ENCODE assay signal across 19 cellular contexts in genomic region chr2:43520919-43521318, GRCh38.
A peak's percentile ranks its signal among the peaks of the same experiment; 100 is the strongest.
DNase-seq lines count a peak whose midpoint lies in the region; ATAC-seq, FAIRE-seq and TF ChIP-seq lines count a peak whose summit lies in the region.
"Had no signal": no experiment of that assay in that cellular context is flagged by ENCODE, and none has a peak within 500 bp of the region (broad histone marks: within the 10 kb centered on the region; RNA-seq: fewer than 3 reads in every experiment).

No MANE protein-coding gene starts in this region.

- BruUV-seq in HepG2 (replicated peaks; lab: Mats Ljungman, UMichigan), result no TSS peak

- TF ChIP-seq POLR2A in HepG2 (IDR thresholded peaks at IDR 0.05; ENCODE audit: insufficient read depth in 1 of 2, low read depth in 2 of 2, low read length in 2 of 2) (no peak), right lobe of liver (IDR thresholded peaks at IDR 0.05) (no peak), gastroesophageal sphincter (IDR thresholded peaks at IDR 0.05) (no peak)

- H3K36me3 ChIP-seq in HepG2 (replicated peaks in 1 of 2; ENCODE audit: control insufficient read depth in 1 of 2, insufficient read depth in 2 of 2, low read length in 2 of 2) (peaks cover 0 to 6% of the 10 kb centered on the region in 2 experiments; a peak in 3 of 5 replicates), right lobe of liver (no peaks in the 10 kb centered on the region), gastroesophageal sphincter (peaks cover 0 to 6% of the 10 kb centered on the region in 2 donors), thoracic aorta (no peaks in the 10 kb centered on the region), aorta (ENCODE audit: control insufficient read depth in 1 of 2, insufficient read depth in 2 of 2, low read length in 1 of 2) (no peaks in the 10 kb centered on the region)

- no peak for TF ChIP-seq EP300 in HepG2 (IDR thresholded peaks at IDR 0.05; ENCODE audit: low read depth in 2 of 2, low read length in 2 of 2)
- TF ChIP-seq EP300 in HepG2 (CRISPR knock-in tag; IDR thresholded peaks at IDR 0.05; ENCODE audit: borderline replicate concordance), result no peak
- TF ChIP-seq EP300 in gastroesophageal sphincter (IDR thresholded peaks at IDR 0.05), result no peak

- H3K4me3 Mint-ChIP-seq in H9, result no peak overlapping the region
- H3K4me3 Mint-ChIP-seq: B cell had no signal

- POLR2A ChIA-PET in HepG2 (lab: Yijun Ruan, JAX), result no interaction called here

- peaks cover 5 to 8% (median 7%) of the 10 kb centered on the region in 3 experiments; a peak in 6 of 7 replicates for H3K36me3 Mint-ChIP-seq in H9 (ENCODE audit: insufficient read depth in 1 of 3, low read depth in 3 of 3)

- CTCF ChIA-PET in HepG2 (lab: Yijun Ruan, JAX; ENCODE audit: low intra/inter-chr PET ratio, low total read pairs), result no interaction called here

- no peaks in the 10 kb centered on the region for H3K9me3 Mint-ChIP-seq in H9

- H3K18ac ChIP-seq in H9 (ENCODE audit: insufficient read length, low read depth, low read length), result no peak overlapping the region

- intact Hi-C loops in HepG2 (cut with micrococcal nuclease; ENCODE audit: unreplicated experiment) (no loop called here), right lobe of liver (cut with DNase I) (no loop called here), aorta (cut with DNase I) (loop anchor here in 1 of 2 donors (5.0 to 10.0 kb wide), 2 partner anchors 34 to 126 kb away; no protein-coding TSS in a partner anchor)

- H3K4me2 ChIP-seq in HepG2 (ENCODE audit: low read depth, low read length) (no peak overlapping the region), H9 (ENCODE audit: insufficient read depth, insufficient read length, low read length) (no peak overlapping the region)

- H3K27ac ChIP-seq in HepG2 (ENCODE audit: extremely low read length, insufficient read depth, low read length) (no peak overlapping the region), right lobe of liver (no peak overlapping the region), gastroesophageal sphincter (peak overlapping the region in 3 of 4 donors; percentile 54 to 76 (median 74)), thoracic aorta (peak overlapping the region; percentile 87 to 89), aorta (ENCODE audit: low read depth in 1 of 2, low read length in 2 of 2) (peak overlapping the region; percentile 29 to 39), H9 (ENCODE audit: insufficient read length, low read depth, low read length) (no peak overlapping the region)

- H3K79me2 ChIP-seq in HepG2 (ENCODE audit: insufficient read depth, low read length) (no peaks in the 10 kb centered on the region), H9 (ENCODE audit: insufficient read depth, low read length) (no peaks in the 10 kb centered on the region)

- no peak overlapping the region for H4K8ac ChIP-seq in H9 (replicated peaks; ENCODE audit: insufficient read length, low read depth, low read length)

- H3K4me3 ChIP-seq in HepG2 (replicated peaks in 1 of 3; ENCODE audit: insufficient read depth in 1 of 3, low read depth in 2 of 3, low read length in 3 of 3) (no peak overlapping the region), right lobe of liver (no peak overlapping the region), gastroesophageal sphincter (no peak overlapping the region), thoracic aorta (no peak overlapping the region), aorta (ENCODE audit: low read length in 2 of 2) (no peak overlapping the region)
- H3K4me3 ChIP-seq: GM23248 had no signal

- H3K4me1 Mint-ChIP-seq in H9, result peaks cover 12 to 15% of the 10 kb centered on the region in 2 experiments; a peak in 3 of 4 replicates

- no peak for TF ChIP-seq CTCF in HepG2 (CRISPR knock-in tag; IDR thresholded peaks at IDR 0.05)
- TF ChIP-seq CTCF in right lobe of liver (IDR thresholded peaks at IDR 0.05), result no peak
- TF ChIP-seq CTCF in gastroesophageal sphincter (IDR thresholded peaks at IDR 0.05), result no peak
- TF ChIP-seq CTCF in thoracic aorta (IDR thresholded peaks at IDR 0.05), result no peak
- TF ChIP-seq CTCF in H9 (conservative IDR thresholded peaks at IDR 0.05), result no peak

- no peak for FAIRE-seq in HepG2 (lab: Jason Lieb, UNC)

- H2AK5ac ChIP-seq in H9 (ENCODE audit: insufficient read length, low read length), result no peak overlapping the region

- DNase-seq in HepG2 (ENCODE audit: low spot score), result no peak
- no peak for DNase-seq in right lobe of liver
- no peak for DNase-seq in thoracic aorta (ENCODE audit: low spot score)
- DNase-seq in aorta, result no peak
- DNase-seq in NCI-H526 treated with DMSO at 0.1 percent for 48 hours (lab: John Stamatoyannopoulos, UW), result no peak
- DNase-seq in H9, result no peak
- no peak for DNase-seq in KBM-7
- DNase-seq: 8988T, DND-41, GM23248, NCI-H1417 treated with DMSO at 0.1 percent for 48 hours, NCI-H187 treated with DMSO at 0.1 percent for 48 hours, NCI-H226, NCI-H524, SHP77 treated with DMSO at 0.1 percent for 48 hours had no signal

- no peaks in the 10 kb centered on the region for H3K4me1 ChIP-seq in HepG2 (ENCODE audit: insufficient read depth, low read length)
- H3K4me1 ChIP-seq in right lobe of liver, result peaks cover 0 to 17% (median 7%) of the 10 kb centered on the region in 4 donors
- H3K4me1 ChIP-seq in gastroesophageal sphincter, result peaks cover 12 to 72% (median 28%) of the 10 kb centered on the region in 3 donors
- peaks cover 56 to 83% of the 10 kb centered on the region in 2 donors for H3K4me1 ChIP-seq in thoracic aorta (ENCODE audit: control insufficient read depth in 1 of 2, low read depth in 2 of 2)
- peaks cover 8 to 15% of the 10 kb centered on the region in 2 donors for H3K4me1 ChIP-seq in aorta (ENCODE audit: control insufficient read depth in 1 of 2, insufficient read depth in 2 of 2, low read length in 2 of 2)
- H3K4me1 ChIP-seq in H9 (ENCODE audit: insufficient read depth, low read length), result no peaks in the 10 kb centered on the region; the same call in 1 of the 2 replicates

- no peak overlapping the region for H3K9ac ChIP-seq in HepG2 (ENCODE audit: insufficient read depth, low read depth, low read length)
- no peak overlapping the region for H3K9ac ChIP-seq in H9 (ENCODE audit: extremely low read depth, insufficient read length, low read length)
- H3K9ac ChIP-seq: KMS-11 had no signal

- no peak overlapping the region for H2BK15ac ChIP-seq in H9 (ENCODE audit: low read depth, low read length)

- no peak overlapping the region for H2AFZ ChIP-seq in HepG2 (ENCODE audit: low read length)
- no peak overlapping the region for H2AFZ ChIP-seq in H9 (ENCODE audit: low read length)
- H2AFZ ChIP-seq: GM23248 had no signal

- no peaks in the 10 kb centered on the region for H3K27me3 Mint-ChIP-seq in H9 (ENCODE audit: low read depth)
- H3K27me3 Mint-ChIP-seq: B cell had no signal

- in situ Hi-C loops in HepG2 (cut with HindIII; ENCODE audit: extremely low pct_ligation_motif_present, low pct_unique_long_range_greater_than_20kb), result no loop called here
- in situ Hi-C loops in KBM-7 (cut with MboI; ENCODE audit: low pct_unique_long_range_greater_than_20kb, low sequenced_read_pairs), result no loop called here

- H3K23me2 ChIP-seq in H9 (ENCODE audit: insufficient read length, low read depth, low read length, poor library complexity, severe bottlenecking), result no peaks in the 10 kb centered on the region

- H3K27me3 ChIP-seq in HepG2 (ENCODE audit: control insufficient read depth in 1 of 2, insufficient read depth in 2 of 2, low read length in 2 of 2), result no peaks in the 10 kb centered on the region
- no peaks in the 10 kb centered on the region for H3K27me3 ChIP-seq in right lobe of liver
- no peaks in the 10 kb centered on the region for H3K27me3 ChIP-seq in gastroesophageal sphincter
- no peaks in the 10 kb centered on the region for H3K27me3 ChIP-seq in thoracic aorta (replicated peaks; ENCODE audit: insufficient read depth)
- H3K27me3 ChIP-seq in aorta (ENCODE audit: control insufficient read depth in 1 of 2, insufficient read depth in 2 of 2, low read length in 1 of 2), result no peaks in the 10 kb centered on the region
- no peaks in the 10 kb centered on the region for H3K27me3 ChIP-seq in H9 (ENCODE audit: insufficient read depth, low read length)

- no peak overlapping the region for H2BK20ac ChIP-seq in H9 (ENCODE audit: low read depth, low read length, poor library complexity, severe bottlenecking)

- H3K9me3 ChIP-seq in HepG2 (ENCODE audit: low read length) (no peaks in the 10 kb centered on the region; the same call in 1 of the 2 replicates), right lobe of liver (no peaks in the 10 kb centered on the region), gastroesophageal sphincter (peaks cover 0 to 4% (median 0%) of the 10 kb centered on the region in 3 donors), thoracic aorta (no peaks in the 10 kb centered on the region), aorta (ENCODE audit: control insufficient read depth, low read length) (no peaks in the 10 kb centered on the region), H9 (ENCODE audit: control insufficient read depth, low read depth, low read length) (no peaks in the 10 kb centered on the region)

- no peaks in the 10 kb centered on the region for H3K79me1 ChIP-seq in H9 (ENCODE audit: insufficient read depth, low read depth, low read length, poor library complexity, severe bottlenecking)

- H3K14ac ChIP-seq in H9 (ENCODE audit: insufficient read depth, low read length), result no peak overlapping the region

- no peak overlapping the region for H4K5ac ChIP-seq in H9 (ENCODE audit: insufficient read length, low read depth, low read length)

- H2BK120ac ChIP-seq in H9 (ENCODE audit: low read depth, low read length, poor library complexity, severe bottlenecking), result no peak overlapping the region

- WGBS in HepG2 (ENCODE audit: low lambda C conversion rate), result 93% methylated on average over 2 of the region's 2 CpGs
- 95% methylated on average over 2 of the region's 2 CpGs for WGBS in right lobe of liver (ENCODE audit: insufficient coverage, low coverage, low lambda C conversion rate, missing lambda C conversion rate)
- 96% methylated on average over 2 of the region's 2 CpGs; no CpG with 5 or more reads in 1 of the 2 donors for WGBS in gastroesophageal sphincter (ENCODE audit: low coverage in 1 of 2), 2 donors
- WGBS in aorta, 2 donors, result 100% methylated on average over 2 of the region's 2 CpGs
- no CpG with 5 or more reads among the region's 2 CpGs for WGBS in H9 (ENCODE audit: extremely low coverage, insufficient read length, low lambda C conversion rate)

- no peak for TF ChIP-seq RAD21 in HepG2 (CRISPR knock-in tag; IDR thresholded peaks at IDR 0.05)

- no peak overlapping the region for H3K56ac ChIP-seq in H9 (ENCODE audit: insufficient read length, low read depth, low read length)

- no peak overlapping the region for H4K91ac ChIP-seq in H9 (ENCODE audit: insufficient read length, low read depth, low read length)

- no peak overlapping the region for H2BK5ac ChIP-seq in H9 (ENCODE audit: insufficient read length, low read length)

- no peak overlapping the region for H3K23ac ChIP-seq in H9 (ENCODE audit: insufficient read length, low read depth, low read length)

- no peak overlapping the region for H2BK12ac ChIP-seq in H9 (ENCODE audit: insufficient read length, low read depth, low read length)

- H3K27ac Mint-ChIP-seq in H9, result no peak overlapping the region
- H3K27ac Mint-ChIP-seq: B cell had no signal

- H4K20me1 ChIP-seq in HepG2 (ENCODE audit: insufficient read depth, low read length) (no peaks in the 10 kb centered on the region), H9 (ENCODE audit: control insufficient read depth, insufficient read depth, insufficient read length) (no peaks in the 10 kb centered on the region)

- no peak for ATAC-seq in HepG2
- ATAC-seq in right lobe of liver, result no peak
- ATAC-seq in gastroesophageal sphincter, result no peak
- ATAC-seq in thoracic aorta (ENCODE audit: insufficient number of reproducible peaks, low FRiP score, low read depth), result no peak
- no peak for ATAC-seq in aorta (ENCODE audit: low FRiP score)
- ATAC-seq: HCT116 had no signal

- no peak overlapping the region for H3T11ph ChIP-seq in H9 (ENCODE audit: low read length)

- no peak overlapping the region for H3K4ac ChIP-seq in H9 (ENCODE audit: low read depth, low read length)

Comparison
In these comparisons a context has a peak if more than half of its experiments do, and no peak if none do; other contexts are left out.
1. H3K27ac ChIP-seq: peak in gastroesophageal sphincter (3 of 4), thoracic aorta (2 of 2) and aorta (2 of 2); none in HepG2 (single experiment), right lobe of liver (0 of 3) and H9 (single experiment).